ENCODE assay signal across 1 cellular context in the genomic region with DNA sequence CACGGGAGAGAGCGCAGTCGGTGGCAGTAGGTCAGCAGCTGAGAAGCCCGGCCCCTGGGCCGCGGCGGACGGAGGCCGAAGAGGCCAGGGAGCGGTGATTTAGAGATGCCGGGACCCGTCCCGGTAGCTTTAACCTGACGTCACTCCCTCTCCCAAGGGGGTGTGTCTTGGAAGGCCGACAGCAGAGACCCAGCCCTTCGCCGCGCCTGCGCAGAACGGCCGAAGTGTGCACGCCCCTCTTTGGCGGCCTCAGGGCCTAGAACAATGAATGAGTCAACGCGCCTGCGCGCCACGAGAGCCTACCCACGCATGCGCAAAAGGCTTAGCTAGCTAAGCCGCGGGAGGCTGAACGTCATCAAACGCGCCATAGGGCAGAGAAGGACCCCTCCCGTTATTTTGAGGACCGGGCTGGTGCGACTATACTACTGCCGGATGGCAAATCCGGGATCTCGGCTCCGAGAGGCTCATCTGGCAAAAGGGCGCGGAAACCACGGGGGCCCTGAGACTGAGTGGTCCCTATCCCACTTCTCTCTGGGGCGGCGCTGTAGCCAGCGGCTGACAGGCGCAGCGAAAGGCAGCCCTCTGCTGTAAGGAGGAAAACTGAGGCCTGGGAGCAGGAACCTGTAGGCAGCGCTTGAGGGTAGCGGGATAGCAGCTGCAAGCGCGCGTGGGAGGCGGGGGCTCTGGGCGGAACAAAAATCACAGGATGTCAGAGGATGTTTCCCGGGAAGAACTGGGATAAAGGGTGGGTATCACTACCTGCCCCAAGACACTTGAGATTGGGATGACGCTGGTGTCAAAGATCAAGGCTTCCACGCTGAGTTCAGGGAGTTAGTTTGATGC.
TF ChIP-seq lines count a peak whose summit lies in the region.

A gene with protein sequence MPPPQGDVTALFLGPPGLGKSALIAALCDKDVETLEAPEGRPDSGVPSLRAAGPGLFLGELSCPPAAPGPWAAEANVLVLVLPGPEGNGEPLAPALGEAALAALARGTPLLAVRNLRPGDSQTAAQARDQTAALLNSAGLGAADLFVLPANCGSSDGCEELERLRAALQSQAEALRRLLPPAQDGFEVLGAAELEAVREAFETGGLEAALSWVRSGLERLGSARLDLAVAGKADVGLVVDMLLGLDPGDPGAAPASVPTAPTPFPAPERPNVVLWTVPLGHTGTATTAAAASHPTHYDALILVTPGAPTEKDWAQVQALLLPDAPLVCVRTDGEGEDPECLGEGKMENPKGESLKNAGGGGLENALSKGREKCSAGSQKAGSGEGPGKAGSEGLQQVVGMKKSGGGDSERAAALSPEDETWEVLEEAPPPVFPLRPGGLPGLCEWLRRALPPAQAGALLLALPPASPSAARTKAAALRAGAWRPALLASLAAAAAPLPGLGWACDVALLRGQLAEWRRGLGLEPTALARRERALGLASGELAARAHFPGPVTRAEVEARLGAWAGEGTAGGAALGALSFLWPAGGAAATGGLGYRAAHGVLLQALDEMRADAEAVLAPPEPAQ (minus strand): TSS at position 136 of the 843 bp plus-strand sequence. CDS start 796 bp downstream, outside the sequence.
A gene with protein sequence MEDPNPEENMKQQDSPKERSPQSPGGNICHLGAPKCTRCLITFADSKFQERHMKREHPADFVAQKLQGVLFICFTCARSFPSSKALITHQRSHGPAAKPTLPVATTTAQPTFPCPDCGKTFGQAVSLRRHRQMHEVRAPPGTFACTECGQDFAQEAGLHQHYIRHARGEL (plus strand): TSS at position 597 of the 843 bp plus-strand sequence. CDS start 514 bp downstream, outside the sequence.

TF ChIP-seq in HepG2, 621 proteins besides CTCF, POLR2A, EP300 and RAD21 (continued from another document and continues in another):
- TF ChIP-seq, protein P1, sequence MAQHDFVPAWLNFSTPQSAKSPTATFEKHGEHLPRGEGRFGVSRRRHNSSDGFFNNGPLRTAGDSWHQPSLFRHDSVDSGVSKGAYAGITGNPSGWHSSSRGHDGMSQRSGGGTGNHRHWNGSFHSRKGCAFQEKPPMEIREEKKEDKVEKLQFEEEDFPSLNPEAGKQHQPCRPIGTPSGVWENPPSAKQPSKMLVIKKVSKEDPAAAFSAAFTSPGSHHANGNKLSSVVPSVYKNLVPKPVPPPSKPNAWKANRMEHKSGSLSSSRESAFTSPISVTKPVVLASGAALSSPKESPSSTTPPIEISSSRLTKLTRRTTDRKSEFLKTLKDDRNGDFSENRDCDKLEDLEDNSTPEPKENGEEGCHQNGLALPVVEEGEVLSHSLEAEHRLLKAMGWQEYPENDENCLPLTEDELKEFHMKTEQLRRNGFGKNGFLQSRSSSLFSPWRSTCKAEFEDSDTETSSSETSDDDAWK (CRISPR knock-in tag; IDR thresholded peaks at IDR 0.05): no peak
- TF ChIP-seq, protein P2, sequence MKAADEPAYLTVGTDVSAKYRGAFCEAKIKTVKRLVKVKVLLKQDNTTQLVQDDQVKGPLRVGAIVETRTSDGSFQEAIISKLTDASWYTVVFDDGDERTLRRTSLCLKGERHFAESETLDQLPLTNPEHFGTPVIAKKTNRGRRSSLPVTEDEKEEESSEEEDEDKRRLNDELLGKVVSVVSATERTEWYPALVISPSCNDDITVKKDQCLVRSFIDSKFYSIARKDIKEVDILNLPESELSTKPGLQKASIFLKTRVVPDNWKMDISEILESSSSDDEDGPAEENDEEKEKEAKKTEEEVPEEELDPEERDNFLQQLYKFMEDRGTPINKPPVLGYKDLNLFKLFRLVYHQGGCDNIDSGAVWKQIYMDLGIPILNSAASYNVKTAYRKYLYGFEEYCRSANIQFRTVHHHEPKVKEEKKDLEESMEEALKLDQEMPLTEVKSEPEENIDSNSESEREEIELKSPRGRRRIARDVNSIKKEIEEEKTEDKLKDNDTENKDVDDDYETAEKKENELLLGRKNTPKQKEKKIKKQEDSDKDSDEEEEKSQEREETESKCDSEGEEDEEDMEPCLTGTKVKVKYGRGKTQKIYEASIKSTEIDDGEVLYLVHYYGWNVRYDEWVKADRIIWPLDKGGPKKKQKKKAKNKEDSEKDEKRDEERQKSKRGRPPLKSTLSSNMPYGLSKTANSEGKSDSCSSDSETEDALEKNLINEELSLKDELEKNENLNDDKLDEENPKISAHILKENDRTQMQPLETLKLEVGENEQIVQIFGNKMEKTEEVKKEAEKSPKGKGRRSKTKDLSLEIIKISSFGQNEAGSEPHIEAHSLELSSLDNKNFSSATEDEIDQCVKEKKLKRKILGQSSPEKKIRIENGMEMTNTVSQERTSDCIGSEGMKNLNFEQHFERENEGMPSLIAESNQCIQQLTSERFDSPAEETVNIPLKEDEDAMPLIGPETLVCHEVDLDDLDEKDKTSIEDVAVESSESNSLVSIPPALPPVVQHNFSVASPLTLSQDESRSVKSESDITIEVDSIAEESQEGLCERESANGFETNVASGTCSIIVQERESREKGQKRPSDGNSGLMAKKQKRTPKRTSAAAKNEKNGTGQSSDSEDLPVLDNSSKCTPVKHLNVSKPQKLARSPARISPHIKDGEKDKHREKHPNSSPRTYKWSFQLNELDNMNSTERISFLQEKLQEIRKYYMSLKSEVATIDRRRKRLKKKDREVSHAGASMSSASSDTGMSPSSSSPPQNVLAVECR (CRISPR knock-in tag; IDR thresholded peaks at IDR 0.05; ENCODE audit: borderline replicate concordance): peak; percentile 84; the same call in 1 of the 2 replicates
- peak; percentile 52; the same call in 1 of the 3 replicates for TF ChIP-seq MXI1 (IDR thresholded peaks at IDR 0.05; ENCODE audit: borderline replicate concordance, low read depth, low read length)
- peak; percentile 34; the same call in 1 of the 2 replicates for TF ChIP-seq BHLHE40 (IDR thresholded peaks at IDR 0.05; ENCODE audit: low read length)
- TF ChIP-seq KLF6 (CRISPR knock-in tag; IDR thresholded peaks at IDR 0.05): peak; percentile 44; the same call in 1 of the 2 replicates
- TF ChIP-seq FOXO1 (CRISPR knock-in tag; IDR thresholded peaks at IDR 0.05): no peak
- TF ChIP-seq, protein P3, sequence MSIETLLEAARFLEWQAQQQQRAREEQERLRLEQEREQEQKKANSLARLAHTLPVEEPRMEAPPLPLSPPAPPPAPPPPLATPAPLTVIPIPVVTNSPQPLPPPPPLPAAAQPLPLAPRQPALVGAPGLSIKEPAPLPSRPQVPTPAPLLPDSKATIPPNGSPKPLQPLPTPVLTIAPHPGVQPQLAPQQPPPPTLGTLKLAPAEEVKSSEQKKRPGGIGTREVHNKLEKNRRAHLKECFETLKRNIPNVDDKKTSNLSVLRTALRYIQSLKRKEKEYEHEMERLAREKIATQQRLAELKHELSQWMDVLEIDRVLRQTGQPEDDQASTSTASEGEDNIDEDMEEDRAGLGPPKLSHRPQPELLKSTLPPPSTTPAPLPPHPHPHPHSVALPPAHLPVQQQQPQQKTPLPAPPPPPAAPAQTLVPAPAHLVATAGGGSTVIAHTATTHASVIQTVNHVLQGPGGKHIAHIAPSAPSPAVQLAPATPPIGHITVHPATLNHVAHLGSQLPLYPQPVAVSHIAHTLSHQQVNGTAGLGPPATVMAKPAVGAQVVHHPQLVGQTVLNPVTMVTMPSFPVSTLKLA (IDR thresholded peaks at IDR 0.05): peak; percentile 47; the same call in 1 of the 2 replicates
- peak; percentile 59; the same call in 1 of the 2 replicates for TF ChIP-seq HDAC2 (CRISPR knock-in tag; IDR thresholded peaks at IDR 0.05)
- peak; percentile 54; the same call in 1 of the 2 replicates for TF ChIP-seq MEIS2 (CRISPR knock-in tag; IDR thresholded peaks at IDR 0.05)
- TF ChIP-seq ZNF720 (CRISPR knock-in tag; IDR thresholded peaks at IDR 0.05): no peak
- peak; percentile 46; the same call in 1 of the 2 replicates for TF ChIP-seq YEATS4 (CRISPR knock-in tag; IDR thresholded peaks at IDR 0.05; ENCODE audit: borderline replicate concordance)
- TF ChIP-seq HOXA3 (CRISPR knock-in tag; IDR thresholded peaks at IDR 0.05): peak; percentile 72; the same call in 1 of the 2 replicates
- TF ChIP-seq ZNF30 (CRISPR knock-in tag; IDR thresholded peaks at IDR 0.05): no peak
- TF ChIP-seq, protein P4, sequence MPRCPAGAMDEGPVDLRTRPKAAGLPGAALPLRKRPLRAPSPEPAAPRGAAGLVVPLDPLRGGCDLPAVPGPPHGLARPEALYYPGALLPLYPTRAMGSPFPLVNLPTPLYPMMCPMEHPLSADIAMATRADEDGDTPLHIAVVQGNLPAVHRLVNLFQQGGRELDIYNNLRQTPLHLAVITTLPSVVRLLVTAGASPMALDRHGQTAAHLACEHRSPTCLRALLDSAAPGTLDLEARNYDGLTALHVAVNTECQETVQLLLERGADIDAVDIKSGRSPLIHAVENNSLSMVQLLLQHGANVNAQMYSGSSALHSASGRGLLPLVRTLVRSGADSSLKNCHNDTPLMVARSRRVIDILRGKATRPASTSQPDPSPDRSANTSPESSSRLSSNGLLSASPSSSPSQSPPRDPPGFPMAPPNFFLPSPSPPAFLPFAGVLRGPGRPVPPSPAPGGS (CRISPR knock-in tag; IDR thresholded peaks at IDR 0.05): peak; percentile 84; the same call in 1 of the 2 replicates
- TF ChIP-seq, protein P5, sequence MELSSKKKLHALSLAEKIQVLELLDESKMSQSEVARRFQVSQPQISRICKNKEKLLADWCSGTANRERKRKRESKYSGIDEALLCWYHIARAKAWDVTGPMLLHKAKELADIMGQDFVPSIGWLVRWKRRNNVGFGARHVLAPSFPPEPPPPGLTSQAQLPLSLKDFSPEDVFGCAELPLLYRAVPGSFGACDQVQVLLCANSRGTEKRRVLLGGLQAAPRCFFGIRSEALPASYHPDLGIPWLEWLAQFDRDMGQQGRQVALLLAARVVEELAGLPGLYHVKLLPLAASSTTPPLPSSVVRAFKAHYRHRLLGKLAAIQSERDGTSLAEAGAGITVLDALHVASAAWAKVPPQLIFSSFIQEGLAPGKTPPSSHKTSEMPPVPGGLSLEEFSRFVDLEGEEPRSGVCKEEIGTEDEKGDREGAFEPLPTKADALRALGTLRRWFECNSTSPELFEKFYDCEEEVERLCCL (CRISPR knock-in tag; IDR thresholded peaks at IDR 0.05; ENCODE audit: borderline replicate concordance): no peak
- TF ChIP-seq ZNF143 (CRISPR knock-in tag; IDR thresholded peaks at IDR 0.05): peak; percentile 71
- 0 out of 2 replicates have a peak, but pooled peaks have one; percentile 27 for TF ChIP-seq SRY (CRISPR knock-in tag; IDR thresholded peaks at IDR 0.05)
- TF ChIP-seq, protein P6, sequence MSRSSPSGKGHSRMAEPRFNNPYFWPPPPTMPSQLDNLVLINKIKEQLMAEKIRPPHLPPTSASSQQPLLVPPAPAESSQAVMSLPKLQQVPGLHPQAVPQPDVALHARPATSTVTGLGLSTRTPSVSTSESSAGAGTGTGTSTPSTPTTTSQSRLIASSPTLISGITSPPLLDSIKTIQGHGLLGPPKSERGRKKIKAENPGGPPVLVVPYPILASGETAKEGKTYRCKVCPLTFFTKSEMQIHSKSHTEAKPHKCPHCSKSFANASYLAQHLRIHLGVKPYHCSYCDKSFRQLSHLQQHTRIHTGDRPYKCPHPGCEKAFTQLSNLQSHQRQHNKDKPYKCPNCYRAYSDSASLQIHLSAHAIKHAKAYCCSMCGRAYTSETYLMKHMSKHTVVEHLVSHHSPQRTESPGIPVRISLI (CRISPR knock-in tag; IDR thresholded peaks at IDR 0.05; ENCODE audit: borderline replicate concordance): no peak; the same call in 1 of the 2 replicates
- no peak for TF ChIP-seq ZMAT3 (CRISPR knock-in tag; conservative IDR thresholded peaks at IDR 0.05)
- peak; percentile 91 for TF ChIP-seq PHF21A (CRISPR knock-in tag; IDR thresholded peaks at IDR 0.05)
- TF ChIP-seq KMT2B (CRISPR knock-in tag; IDR thresholded peaks at IDR 0.05): peak; percentile 63
- TF ChIP-seq PHF8 (CRISPR knock-in tag; IDR thresholded peaks at IDR 0.05): peak; percentile 73
- TF ChIP-seq PITX1 (CRISPR knock-in tag; IDR thresholded peaks at IDR 0.05): peak; percentile 58; the same call in 1 of the 2 replicates
- TF ChIP-seq, protein P7, sequence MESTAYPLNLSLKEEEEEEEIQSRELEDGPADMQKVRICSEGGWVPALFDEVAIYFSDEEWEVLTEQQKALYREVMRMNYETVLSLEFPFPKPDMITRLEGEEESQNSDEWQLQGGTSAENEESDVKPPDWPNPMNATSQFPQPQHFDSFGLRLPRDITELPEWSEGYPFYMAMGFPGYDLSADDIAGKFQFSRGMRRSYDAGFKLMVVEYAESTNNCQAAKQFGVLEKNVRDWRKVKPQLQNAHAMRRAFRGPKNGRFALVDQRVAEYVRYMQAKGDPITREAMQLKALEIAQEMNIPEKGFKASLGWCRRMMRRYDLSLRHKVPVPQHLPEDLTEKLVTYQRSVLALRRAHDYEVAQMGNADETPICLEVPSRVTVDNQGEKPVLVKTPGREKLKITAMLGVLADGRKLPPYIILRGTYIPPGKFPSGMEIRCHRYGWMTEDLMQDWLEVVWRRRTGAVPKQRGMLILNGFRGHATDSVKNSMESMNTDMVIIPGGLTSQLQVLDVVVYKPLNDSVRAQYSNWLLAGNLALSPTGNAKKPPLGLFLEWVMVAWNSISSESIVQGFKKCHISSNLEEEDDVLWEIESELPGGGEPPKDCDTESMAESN (CRISPR knock-in tag; conservative IDR thresholded peaks at IDR 0.05): peak; percentile 34
- TF ChIP-seq, protein P8, sequence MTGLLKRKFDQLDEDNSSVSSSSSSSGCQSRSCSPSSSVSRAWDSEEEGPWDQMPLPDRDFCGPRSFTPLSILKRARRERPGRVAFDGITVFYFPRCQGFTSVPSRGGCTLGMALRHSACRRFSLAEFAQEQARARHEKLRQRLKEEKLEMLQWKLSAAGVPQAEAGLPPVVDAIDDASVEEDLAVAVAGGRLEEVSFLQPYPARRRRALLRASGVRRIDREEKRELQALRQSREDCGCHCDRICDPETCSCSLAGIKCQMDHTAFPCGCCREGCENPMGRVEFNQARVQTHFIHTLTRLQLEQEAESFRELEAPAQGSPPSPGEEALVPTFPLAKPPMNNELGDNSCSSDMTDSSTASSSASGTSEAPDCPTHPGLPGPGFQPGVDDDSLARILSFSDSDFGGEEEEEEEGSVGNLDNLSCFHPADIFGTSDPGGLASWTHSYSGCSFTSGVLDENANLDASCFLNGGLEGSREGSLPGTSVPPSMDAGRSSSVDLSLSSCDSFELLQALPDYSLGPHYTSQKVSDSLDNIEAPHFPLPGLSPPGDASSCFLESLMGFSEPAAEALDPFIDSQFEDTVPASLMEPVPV (CRISPR knock-in tag; IDR thresholded peaks at IDR 0.05): peak; percentile 50; the same call in 1 of the 2 replicates
- TF ChIP-seq ZNF747 (CRISPR knock-in tag; IDR thresholded peaks at IDR 0.05; ENCODE audit: borderline replicate concordance): peak; percentile 76; the same call in 1 of the 2 replicates
- peak; percentile 37; the same call in 1 of the 2 replicates for TF ChIP-seq ISL2 (CRISPR knock-in tag; IDR thresholded peaks at IDR 0.05)
- TF ChIP-seq REPIN1 (CRISPR knock-in tag; IDR thresholded peaks at IDR 0.05; ENCODE audit: borderline replicate concordance, low read depth): peak; percentile 90; the same call in 1 of the 2 replicates
- no peak for TF ChIP-seq EEA1 (CRISPR knock-in tag; IDR thresholded peaks at IDR 0.05; ENCODE audit: borderline replicate concordance)
- TF ChIP-seq CHD4 (IDR thresholded peaks at IDR 0.05; ENCODE audit: borderline replicate concordance, low read length): no peak
- TF ChIP-seq GATA4 (IDR thresholded peaks at IDR 0.05; ENCODE audit: borderline replicate concordance, low read depth): 0 out of 2 replicates have a peak, but pooled peaks have one; percentile 26
- no peak for TF ChIP-seq FOXA1 (IDR thresholded peaks at IDR 0.05)
- TF ChIP-seq FOXA1 (CRISPR knock-in tag; IDR thresholded peaks at IDR 0.05): no peak
- TF ChIP-seq RFXANK (CRISPR knock-in tag; IDR thresholded peaks at IDR 0.05): 0 out of 2 replicates have a peak, but pooled peaks have one; percentile 48
- TF ChIP-seq GLI4 (CRISPR knock-in tag; IDR thresholded peaks at IDR 0.05; ENCODE audit: borderline replicate concordance): peak; percentile 91; the same call in 1 of the 2 replicates
- TF ChIP-seq SNAI1 (CRISPR knock-in tag; IDR thresholded peaks at IDR 0.05; ENCODE audit: borderline replicate concordance): no peak
- TF ChIP-seq NFYC (CRISPR knock-in tag; IDR thresholded peaks at IDR 0.05): 0 out of 2 replicates have a peak, but pooled peaks have one; percentile 11
- TF ChIP-seq SIN3A (IDR thresholded peaks at IDR 0.05; ENCODE audit: borderline replicate concordance, low read depth, low read length): peak; percentile 75
- peak; percentile 82 for TF ChIP-seq ZNF607 (CRISPR knock-in tag; IDR thresholded peaks at IDR 0.05; ENCODE audit: borderline replicate concordance)
